1 cellular context compared by ENCODE assay signal in genomic region chr9:129451669-129452068, GRCh38.
TF ChIP-seq lines count a peak whose summit lies in the region.

No MANE protein-coding gene starts in this region.

TF ChIP-seq in H1, 55 proteins besides CTCF, POLR2A, EP300 and RAD21 (continued from another document):
- TF ChIP-seq, protein P1, sequence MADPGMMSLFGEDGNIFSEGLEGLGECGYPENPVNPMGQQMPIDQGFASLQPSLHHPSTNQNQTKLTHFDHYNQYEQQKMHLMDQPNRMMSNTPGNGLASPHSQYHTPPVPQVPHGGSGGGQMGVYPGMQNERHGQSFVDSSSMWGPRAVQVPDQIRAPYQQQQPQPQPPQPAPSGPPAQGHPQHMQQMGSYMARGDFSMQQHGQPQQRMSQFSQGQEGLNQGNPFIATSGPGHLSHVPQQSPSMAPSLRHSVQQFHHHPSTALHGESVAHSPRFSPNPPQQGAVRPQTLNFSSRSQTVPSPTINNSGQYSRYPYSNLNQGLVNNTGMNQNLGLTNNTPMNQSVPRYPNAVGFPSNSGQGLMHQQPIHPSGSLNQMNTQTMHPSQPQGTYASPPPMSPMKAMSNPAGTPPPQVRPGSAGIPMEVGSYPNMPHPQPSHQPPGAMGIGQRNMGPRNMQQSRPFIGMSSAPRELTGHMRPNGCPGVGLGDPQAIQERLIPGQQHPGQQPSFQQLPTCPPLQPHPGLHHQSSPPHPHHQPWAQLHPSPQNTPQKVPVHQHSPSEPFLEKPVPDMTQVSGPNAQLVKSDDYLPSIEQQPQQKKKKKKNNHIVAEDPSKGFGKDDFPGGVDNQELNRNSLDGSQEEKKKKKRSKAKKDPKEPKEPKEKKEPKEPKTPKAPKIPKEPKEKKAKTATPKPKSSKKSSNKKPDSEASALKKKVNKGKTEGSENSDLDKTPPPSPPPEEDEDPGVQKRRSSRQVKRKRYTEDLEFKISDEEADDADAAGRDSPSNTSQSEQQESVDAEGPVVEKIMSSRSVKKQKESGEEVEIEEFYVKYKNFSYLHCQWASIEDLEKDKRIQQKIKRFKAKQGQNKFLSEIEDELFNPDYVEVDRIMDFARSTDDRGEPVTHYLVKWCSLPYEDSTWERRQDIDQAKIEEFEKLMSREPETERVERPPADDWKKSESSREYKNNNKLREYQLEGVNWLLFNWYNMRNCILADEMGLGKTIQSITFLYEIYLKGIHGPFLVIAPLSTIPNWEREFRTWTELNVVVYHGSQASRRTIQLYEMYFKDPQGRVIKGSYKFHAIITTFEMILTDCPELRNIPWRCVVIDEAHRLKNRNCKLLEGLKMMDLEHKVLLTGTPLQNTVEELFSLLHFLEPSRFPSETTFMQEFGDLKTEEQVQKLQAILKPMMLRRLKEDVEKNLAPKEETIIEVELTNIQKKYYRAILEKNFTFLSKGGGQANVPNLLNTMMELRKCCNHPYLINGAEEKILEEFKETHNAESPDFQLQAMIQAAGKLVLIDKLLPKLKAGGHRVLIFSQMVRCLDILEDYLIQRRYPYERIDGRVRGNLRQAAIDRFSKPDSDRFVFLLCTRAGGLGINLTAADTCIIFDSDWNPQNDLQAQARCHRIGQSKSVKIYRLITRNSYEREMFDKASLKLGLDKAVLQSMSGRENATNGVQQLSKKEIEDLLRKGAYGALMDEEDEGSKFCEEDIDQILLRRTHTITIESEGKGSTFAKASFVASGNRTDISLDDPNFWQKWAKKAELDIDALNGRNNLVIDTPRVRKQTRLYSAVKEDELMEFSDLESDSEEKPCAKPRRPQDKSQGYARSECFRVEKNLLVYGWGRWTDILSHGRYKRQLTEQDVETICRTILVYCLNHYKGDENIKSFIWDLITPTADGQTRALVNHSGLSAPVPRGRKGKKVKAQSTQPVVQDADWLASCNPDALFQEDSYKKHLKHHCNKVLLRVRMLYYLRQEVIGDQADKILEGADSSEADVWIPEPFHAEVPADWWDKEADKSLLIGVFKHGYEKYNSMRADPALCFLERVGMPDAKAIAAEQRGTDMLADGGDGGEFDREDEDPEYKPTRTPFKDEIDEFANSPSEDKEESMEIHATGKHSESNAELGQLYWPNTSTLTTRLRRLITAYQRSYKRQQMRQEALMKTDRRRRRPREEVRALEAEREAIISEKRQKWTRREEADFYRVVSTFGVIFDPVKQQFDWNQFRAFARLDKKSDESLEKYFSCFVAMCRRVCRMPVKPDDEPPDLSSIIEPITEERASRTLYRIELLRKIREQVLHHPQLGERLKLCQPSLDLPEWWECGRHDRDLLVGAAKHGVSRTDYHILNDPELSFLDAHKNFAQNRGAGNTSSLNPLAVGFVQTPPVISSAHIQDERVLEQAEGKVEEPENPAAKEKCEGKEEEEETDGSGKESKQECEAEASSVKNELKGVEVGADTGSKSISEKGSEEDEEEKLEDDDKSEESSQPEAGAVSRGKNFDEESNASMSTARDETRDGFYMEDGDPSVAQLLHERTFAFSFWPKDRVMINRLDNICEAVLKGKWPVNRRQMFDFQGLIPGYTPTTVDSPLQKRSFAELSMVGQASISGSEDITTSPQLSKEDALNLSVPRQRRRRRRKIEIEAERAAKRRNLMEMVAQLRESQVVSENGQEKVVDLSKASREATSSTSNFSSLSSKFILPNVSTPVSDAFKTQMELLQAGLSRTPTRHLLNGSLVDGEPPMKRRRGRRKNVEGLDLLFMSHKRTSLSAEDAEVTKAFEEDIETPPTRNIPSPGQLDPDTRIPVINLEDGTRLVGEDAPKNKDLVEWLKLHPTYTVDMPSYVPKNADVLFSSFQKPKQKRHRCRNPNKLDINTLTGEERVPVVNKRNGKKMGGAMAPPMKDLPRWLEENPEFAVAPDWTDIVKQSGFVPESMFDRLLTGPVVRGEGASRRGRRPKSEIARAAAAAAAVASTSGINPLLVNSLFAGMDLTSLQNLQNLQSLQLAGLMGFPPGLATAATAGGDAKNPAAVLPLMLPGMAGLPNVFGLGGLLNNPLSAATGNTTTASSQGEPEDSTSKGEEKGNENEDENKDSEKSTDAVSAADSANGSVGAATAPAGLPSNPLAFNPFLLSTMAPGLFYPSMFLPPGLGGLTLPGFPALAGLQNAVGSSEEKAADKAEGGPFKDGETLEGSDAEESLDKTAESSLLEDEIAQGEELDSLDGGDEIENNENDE (IDR thresholded peaks at IDR 0.05; ENCODE audit: insufficient replicate concordance, low read length): no peak
